15 cellular contexts compared by ENCODE assay signal in genomic region chr22:46102752-46103151, GRCh38. TPM values are rescaled to one million over a fixed set of nuclear protein-coding genes. Genes with fewer than 3 reads are reported as not detected.
DNase-seq lines count a peak whose midpoint lies in the region; ATAC-seq, FAIRE-seq and TF ChIP-seq lines count a peak whose summit lies in the region.
"Had no signal": no experiment of that assay in that cellular context is flagged by ENCODE, and none has a peak within 500 bp of the region (broad histone marks: within the 10 kb centered on the region; RNA-seq: fewer than 3 reads in every experiment).

No MANE protein-coding gene starts in this region.

- intact Hi-C loops in left lung (cut with DNase I), result no loop called here

- peaks cover 3% of the 10 kb centered on the region for H3K4me1 Mint-ChIP-seq in astrocyte (ENCODE audit: low read depth, unreplicated experiment)

- H3K27me3 ChIP-seq in astrocyte (ENCODE audit: insufficient read depth, low read length) (no peaks in the 10 kb centered on the region), left lung (no peaks in the 10 kb centered on the region), subcutaneous abdominal adipose tissue (ENCODE audit: control insufficient read depth in 5 of 5, insufficient read depth in 4 of 5, low read length in 5 of 5) (no peaks in the 10 kb centered on the region)
- H3K27me3 ChIP-seq: hepatocyte had no signal

- peaks cover 94% of the 10 kb centered on the region for H3K79me2 ChIP-seq in astrocyte (ENCODE audit: insufficient read depth, low read length)
- H3K79me2 ChIP-seq: hepatocyte had no signal

- POLR2A ChIA-PET in HEK293 (lab: Yijun Ruan, JAX), result no interaction called here

- DNase-seq in astrocyte (ENCODE audit: low read depth) (no peak), left lung (no peak), AG08396 (ENCODE audit: low spot score) (no peak)
- no peak for DNase-seq in activated T-cell treated with anti-CD3 and anti-CD28 coated beads, Interleukin-2, amount 50 U/mL, for 1 hour
- DNase-seq in stimulated activated CD4-positive, alpha-beta T cell treated with anti-CD3 and anti-CD28 coated beads, Interleukin-4, amount 100 ng/mL, for 1 hour, result no peak
- DNase-seq: COR-L47; NCI-H1048; NCI-H2227 treated with DMSO at 0.1 percent for 48 hours; stimulated activated CD4-positive, alpha-beta T cell treated with anti-CD3 and anti-CD28 coated beads, Interleukin-1b, Interleukin-23, amount 100 ng/mL, for 48 hours had no signal

- TF ChIP-seq CTCF in HEK293 (tag by site-specific recombination; IDR thresholded peaks at IDR 0.05), result no peak
- no peak for TF ChIP-seq CTCF in astrocyte (IDR thresholded peaks at IDR 0.05; ENCODE audit: insufficient read depth, low read depth, low read length)
- no peak for TF ChIP-seq CTCF in left lung (IDR thresholded peaks at IDR 0.05)

- H3K4me2 ChIP-seq in astrocyte (ENCODE audit: low read length), result no peak overlapping the region
- H3K4me2 ChIP-seq: hepatocyte had no signal

- H3K4me3 ChIP-seq in HEK293 (ENCODE audit: low read depth, low read length) (no peak overlapping the region), astrocyte (ENCODE audit: insufficient read depth, low read depth, low read length) (no peak overlapping the region), left lung (no peak overlapping the region), subcutaneous abdominal adipose tissue (ENCODE audit: low read depth in 1 of 5, low read length in 5 of 5) (no peak overlapping the region)
- H3K4me3 ChIP-seq: hepatocyte, lung had no signal

- H3K4me1 ChIP-seq in HEK293 (ENCODE audit: control insufficient read depth, insufficient read depth, low read length) (no peaks in the 10 kb centered on the region), astrocyte (ENCODE audit: insufficient read depth, low read length) (peaks cover 69% of the 10 kb centered on the region), left lung (peaks cover 35 to 68% of the 10 kb centered on the region in 2 donors), subcutaneous abdominal adipose tissue (ENCODE audit: control insufficient read depth in 5 of 5, insufficient read depth in 5 of 5, low read length in 5 of 5) (peaks cover 17 to 93% (median 92%) of the 10 kb centered on the region in 5 donors)

- no peaks in the 10 kb centered on the region for H3K36me3 Mint-ChIP-seq in astrocyte (ENCODE audit: low read depth, unreplicated experiment)

- H3K9me3 ChIP-seq in HEK293 (ENCODE audit: control insufficient read depth, insufficient read depth, low read depth, low read length) (no peaks in the 10 kb centered on the region), astrocyte (ENCODE audit: insufficient read depth, low read depth, low read length) (no peaks in the 10 kb centered on the region), left lung (no peaks in the 10 kb centered on the region), subcutaneous abdominal adipose tissue (ENCODE audit: control insufficient read depth in 5 of 5, low read length in 5 of 5) (no peaks in the 10 kb centered on the region)

- H3K36me3 ChIP-seq in HEK293 (ENCODE audit: control insufficient read depth in 2 of 2, insufficient read depth in 1 of 2, low read length in 2 of 2), result peaks cover 0 to 38% of the 10 kb centered on the region in 2 experiments; a peak in 2 of 3 replicates
- H3K36me3 ChIP-seq in astrocyte (ENCODE audit: insufficient read depth, low read length), result peaks cover 30% of the 10 kb centered on the region
- peaks cover 0 to 100% of the 10 kb centered on the region in 2 donors for H3K36me3 ChIP-seq in left lung
- peaks cover 0 to 92% (median 72%) of the 10 kb centered on the region in 5 donors for H3K36me3 ChIP-seq in subcutaneous abdominal adipose tissue (ENCODE audit: control insufficient read depth in 5 of 5, insufficient read depth in 5 of 5, low read length in 5 of 5)

- H3K9ac ChIP-seq in astrocyte (ENCODE audit: low read length) (peak overlapping the region; percentile 61), subcutaneous abdominal adipose tissue (ENCODE audit: low read length in 5 of 5) (peak overlapping the region in 3 of 5 donors; percentile 2 to 54 (median 42))

- no peaks in the 10 kb centered on the region for H3K9me3 Mint-ChIP-seq in astrocyte (ENCODE audit: unreplicated experiment)

- ATAC-seq in left lung (no peak), HG02938 (IDR thresholded peaks at IDR 0.05; ENCODE audit: unreplicated experiment) (no peak)

- H3K27ac ChIP-seq in HEK293 (ENCODE audit: extremely low read depth, low read depth, low read length) (peak overlapping the region; percentile 31; the same call in 1 of the 2 replicates), astrocyte (ENCODE audit: low read depth, low read length) (peak overlapping the region; percentile 59), left lung (peak overlapping the region; percentile 20 to 75), subcutaneous abdominal adipose tissue (ENCODE audit: low read depth, low read length) (peak overlapping the region; percentile 86)
- H3K27ac ChIP-seq: hepatocyte had no signal

- no peak overlapping the region for H3K4me3 Mint-ChIP-seq in astrocyte (ENCODE audit: unreplicated experiment)

- H3K27me3 Mint-ChIP-seq in astrocyte (ENCODE audit: low read depth, unreplicated experiment), result peaks cover 30% of the 10 kb centered on the region

- H3K27ac Mint-ChIP-seq in astrocyte (ENCODE audit: unreplicated experiment), result no peak overlapping the region

- H2AFZ ChIP-seq in astrocyte (ENCODE audit: low read depth, low read length), result no peak overlapping the region
- H2AFZ ChIP-seq: hepatocyte had no signal

- peaks cover 93% of the 10 kb centered on the region for H4K20me1 ChIP-seq in astrocyte (ENCODE audit: insufficient read depth, low read length)

- CTCF ChIA-PET in HEK293 (lab: Yijun Ruan, JAX), result no interaction called here

- no peak for FAIRE-seq in astrocyte (lab: Jason Lieb, UNC)
- FAIRE-seq: HTR-8/SVneo had no signal

TF ChIP-seq in HEK293, 187 proteins besides CTCF, POLR2A, EP300 and RAD21:
- no peak for TF ChIP-seq ZNF837 (tag by site-specific recombination; IDR thresholded peaks at IDR 0.05)
- TF ChIP-seq ZIC2 (tag by site-specific recombination; IDR thresholded peaks at IDR 0.05), result peak; percentile 66
- no peak for TF ChIP-seq HOXC10 (CRISPR knock-in tag; IDR thresholded peaks at IDR 0.05)
- TF ChIP-seq HIC1 (tag by site-specific recombination; IDR thresholded peaks at IDR 0.05), result peak; percentile 10; the same call in 1 of the 2 replicates
- TF ChIP-seq KLF1 (tag by site-specific recombination; IDR thresholded peaks at IDR 0.05), result peak; percentile 24
- TF ChIP-seq GLI2 (tag by site-specific recombination; IDR thresholded peaks at IDR 0.05; ENCODE audit: borderline replicate concordance, low read depth), result no peak
- peak; percentile 49 for TF ChIP-seq KLF9 (tag by site-specific recombination; IDR thresholded peaks at IDR 0.05; ENCODE audit: low read depth)
- TF ChIP-seq ZNF18 (tag by site-specific recombination; IDR thresholded peaks at IDR 0.05), result peak; percentile 86
- no peak for TF ChIP-seq ZFP37 (tag by site-specific recombination; IDR thresholded peaks at IDR 0.05)

RNA-seq across cellular contexts. Expression of gene PPARA, which starts 47.6 kb away (rescaled TPM):
- total RNA-seq in astrocyte (8.4 and 9.6 TPM in 2 replicates), left lung (10 to 100 TPM; 19.4 to 22.3 TPM)

Comparison
In these comparisons a context has a peak if more than half of its experiments do, and no peak if none do; other contexts are left out.
1. H3K27ac ChIP-seq: peak in every context shown above with its lines; median percentile 86 in subcutaneous abdominal adipose tissue; 59 in astrocyte; 48 in left lung; 31 in HEK293.